ENCODE assay signal across 1 cellular context in the genomic region with DNA sequence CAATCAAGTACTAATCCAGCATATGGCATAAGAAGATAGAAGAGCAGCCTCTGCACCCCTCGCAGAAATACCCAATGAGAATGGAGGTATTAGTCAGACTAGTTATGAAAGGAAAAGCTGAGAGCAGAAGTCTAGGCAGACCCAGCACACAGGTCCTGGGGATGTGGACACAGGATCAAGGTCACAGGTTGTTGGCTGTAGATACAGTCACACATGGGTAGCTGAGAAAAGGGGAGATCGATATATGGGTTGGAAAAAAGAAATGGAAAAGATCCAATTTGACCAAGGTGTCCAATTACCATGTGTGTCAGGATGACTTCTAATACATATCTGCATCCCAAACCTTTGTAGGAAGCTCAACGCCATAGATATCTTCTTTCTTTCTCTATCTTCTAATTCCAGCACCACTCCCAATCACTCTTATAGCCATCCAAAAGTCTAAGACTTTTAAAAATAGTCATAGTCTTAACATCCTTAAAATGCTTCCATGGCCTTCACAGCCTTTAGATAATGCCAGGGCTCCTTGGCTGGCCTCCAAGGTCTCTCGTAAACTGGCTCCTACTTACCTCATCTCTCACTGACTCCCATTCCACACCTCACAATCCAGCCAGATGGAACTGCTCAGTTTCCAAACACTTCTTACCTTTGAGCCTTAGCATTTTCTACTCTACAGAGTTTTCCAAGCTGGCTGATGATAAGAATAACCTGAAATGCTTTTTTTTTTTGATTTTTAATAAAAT.
A peak's percentile ranks its signal among the peaks of the same experiment; 100 is the strongest.
TF ChIP-seq lines count a peak whose summit lies in the region.

No MANE protein-coding gene starts in this region.

TF ChIP-seq in HepG2, 621 proteins besides CTCF, POLR2A, EP300 and RAD21 (continued from another document and continues in another):
- TF ChIP-seq, protein P1, sequence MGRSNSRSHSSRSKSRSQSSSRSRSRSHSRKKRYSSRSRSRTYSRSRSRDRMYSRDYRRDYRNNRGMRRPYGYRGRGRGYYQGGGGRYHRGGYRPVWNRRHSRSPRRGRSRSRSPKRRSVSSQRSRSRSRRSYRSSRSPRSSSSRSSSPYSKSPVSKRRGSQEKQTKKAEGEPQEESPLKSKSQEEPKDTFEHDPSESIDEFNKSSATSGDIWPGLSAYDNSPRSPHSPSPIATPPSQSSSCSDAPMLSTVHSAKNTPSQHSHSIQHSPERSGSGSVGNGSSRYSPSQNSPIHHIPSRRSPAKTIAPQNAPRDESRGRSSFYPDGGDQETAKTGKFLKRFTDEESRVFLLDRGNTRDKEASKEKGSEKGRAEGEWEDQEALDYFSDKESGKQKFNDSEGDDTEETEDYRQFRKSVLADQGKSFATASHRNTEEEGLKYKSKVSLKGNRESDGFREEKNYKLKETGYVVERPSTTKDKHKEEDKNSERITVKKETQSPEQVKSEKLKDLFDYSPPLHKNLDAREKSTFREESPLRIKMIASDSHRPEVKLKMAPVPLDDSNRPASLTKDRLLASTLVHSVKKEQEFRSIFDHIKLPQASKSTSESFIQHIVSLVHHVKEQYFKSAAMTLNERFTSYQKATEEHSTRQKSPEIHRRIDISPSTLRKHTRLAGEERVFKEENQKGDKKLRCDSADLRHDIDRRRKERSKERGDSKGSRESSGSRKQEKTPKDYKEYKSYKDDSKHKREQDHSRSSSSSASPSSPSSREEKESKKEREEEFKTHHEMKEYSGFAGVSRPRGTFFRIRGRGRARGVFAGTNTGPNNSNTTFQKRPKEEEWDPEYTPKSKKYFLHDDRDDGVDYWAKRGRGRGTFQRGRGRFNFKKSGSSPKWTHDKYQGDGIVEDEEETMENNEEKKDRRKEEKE (IDR thresholded peaks at IDR 0.05) = no peak
- no peak for TF ChIP-seq HOXA7 (CRISPR knock-in tag; IDR thresholded peaks at IDR 0.05)
- TF ChIP-seq HNF4A (CRISPR knock-in tag; IDR thresholded peaks at IDR 0.05) = peak; percentile 67
- no peak for TF ChIP-seq FOXM1 (CRISPR knock-in tag; IDR thresholded peaks at IDR 0.05)
- TF ChIP-seq DPF2 (CRISPR knock-in tag; IDR thresholded peaks at IDR 0.05; ENCODE audit: borderline replicate concordance, low read depth) = no peak
- TF ChIP-seq, protein P2, sequence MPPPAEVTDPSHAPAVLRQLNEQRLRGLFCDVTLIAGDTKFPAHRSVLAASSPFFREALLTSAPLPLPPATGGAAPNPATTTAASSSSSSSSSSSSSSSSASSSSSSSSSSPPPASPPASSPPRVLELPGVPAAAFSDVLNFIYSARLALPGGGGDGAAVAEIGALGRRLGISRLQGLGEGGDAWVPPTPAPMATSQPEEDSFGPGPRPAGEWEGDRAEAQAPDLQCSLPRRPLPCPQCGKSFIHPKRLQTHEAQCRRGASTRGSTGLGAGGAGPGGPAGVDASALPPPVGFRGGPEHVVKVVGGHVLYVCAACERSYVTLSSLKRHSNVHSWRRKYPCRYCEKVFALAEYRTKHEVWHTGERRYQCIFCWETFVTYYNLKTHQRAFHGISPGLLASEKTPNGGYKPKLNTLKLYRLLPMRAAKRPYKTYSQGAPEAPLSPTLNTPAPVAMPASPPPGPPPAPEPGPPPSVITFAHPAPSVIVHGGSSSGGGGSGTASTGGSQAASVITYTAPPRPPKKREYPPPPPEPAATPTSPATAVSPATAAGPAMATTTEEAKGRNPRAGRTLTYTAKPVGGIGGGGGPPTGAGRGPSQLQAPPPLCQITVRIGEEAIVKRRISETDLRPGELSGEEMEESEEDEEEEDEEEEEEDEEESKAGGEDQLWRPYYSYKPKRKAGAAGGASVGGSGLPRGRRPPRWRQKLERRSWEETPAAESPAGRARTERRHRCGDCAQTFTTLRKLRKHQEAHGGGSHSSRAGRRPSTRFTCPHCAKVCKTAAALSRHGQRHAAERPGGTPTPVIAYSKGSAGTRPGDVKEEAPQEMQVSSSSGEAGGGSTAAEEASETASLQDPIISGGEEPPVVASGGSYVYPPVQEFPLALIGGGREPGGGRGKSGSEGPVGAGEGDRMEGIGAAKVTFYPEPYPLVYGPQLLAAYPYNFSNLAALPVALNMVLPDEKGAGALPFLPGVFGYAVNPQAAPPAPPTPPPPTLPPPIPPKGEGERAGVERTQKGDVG (CRISPR knock-in tag; IDR thresholded peaks at IDR 0.05; ENCODE audit: borderline replicate concordance) = no peak
- TF ChIP-seq, protein P3, sequence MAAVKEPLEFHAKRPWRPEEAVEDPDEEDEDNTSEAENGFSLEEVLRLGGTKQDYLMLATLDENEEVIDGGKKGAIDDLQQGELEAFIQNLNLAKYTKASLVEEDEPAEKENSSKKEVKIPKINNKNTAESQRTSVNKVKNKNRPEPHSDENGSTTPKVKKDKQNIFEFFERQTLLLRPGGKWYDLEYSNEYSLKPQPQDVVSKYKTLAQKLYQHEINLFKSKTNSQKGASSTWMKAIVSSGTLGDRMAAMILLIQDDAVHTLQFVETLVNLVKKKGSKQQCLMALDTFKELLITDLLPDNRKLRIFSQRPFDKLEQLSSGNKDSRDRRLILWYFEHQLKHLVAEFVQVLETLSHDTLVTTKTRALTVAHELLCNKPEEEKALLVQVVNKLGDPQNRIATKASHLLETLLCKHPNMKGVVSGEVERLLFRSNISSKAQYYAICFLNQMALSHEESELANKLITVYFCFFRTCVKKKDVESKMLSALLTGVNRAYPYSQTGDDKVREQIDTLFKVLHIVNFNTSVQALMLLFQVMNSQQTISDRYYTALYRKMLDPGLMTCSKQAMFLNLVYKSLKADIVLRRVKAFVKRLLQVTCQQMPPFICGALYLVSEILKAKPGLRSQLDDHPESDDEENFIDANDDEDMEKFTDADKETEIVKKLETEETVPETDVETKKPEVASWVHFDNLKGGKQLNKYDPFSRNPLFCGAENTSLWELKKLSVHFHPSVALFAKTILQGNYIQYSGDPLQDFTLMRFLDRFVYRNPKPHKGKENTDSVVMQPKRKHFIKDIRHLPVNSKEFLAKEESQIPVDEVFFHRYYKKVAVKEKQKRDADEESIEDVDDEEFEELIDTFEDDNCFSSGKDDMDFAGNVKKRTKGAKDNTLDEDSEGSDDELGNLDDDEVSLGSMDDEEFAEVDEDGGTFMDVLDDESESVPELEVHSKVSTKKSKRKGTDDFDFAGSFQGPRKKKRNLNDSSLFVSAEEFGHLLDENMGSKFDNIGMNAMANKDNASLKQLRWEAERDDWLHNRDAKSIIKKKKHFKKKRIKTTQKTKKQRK (IDR thresholded peaks at IDR 0.05; ENCODE audit: low read length) = no peak
- TF ChIP-seq, protein P4, sequence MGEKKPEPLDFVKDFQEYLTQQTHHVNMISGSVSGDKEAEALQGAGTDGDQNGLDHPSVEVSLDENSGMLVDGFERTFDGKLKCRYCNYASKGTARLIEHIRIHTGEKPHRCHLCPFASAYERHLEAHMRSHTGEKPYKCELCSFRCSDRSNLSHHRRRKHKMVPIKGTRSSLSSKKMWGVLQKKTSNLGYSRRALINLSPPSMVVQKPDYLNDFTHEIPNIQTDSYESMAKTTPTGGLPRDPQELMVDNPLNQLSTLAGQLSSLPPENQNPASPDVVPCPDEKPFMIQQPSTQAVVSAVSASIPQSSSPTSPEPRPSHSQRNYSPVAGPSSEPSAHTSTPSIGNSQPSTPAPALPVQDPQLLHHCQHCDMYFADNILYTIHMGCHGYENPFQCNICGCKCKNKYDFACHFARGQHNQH (CRISPR knock-in tag; IDR thresholded peaks at IDR 0.05) = 0 out of 2 replicates have a peak, but pooled peaks have one; percentile 36
- TF ChIP-seq, protein P5, sequence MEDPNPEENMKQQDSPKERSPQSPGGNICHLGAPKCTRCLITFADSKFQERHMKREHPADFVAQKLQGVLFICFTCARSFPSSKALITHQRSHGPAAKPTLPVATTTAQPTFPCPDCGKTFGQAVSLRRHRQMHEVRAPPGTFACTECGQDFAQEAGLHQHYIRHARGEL (CRISPR knock-in tag; IDR thresholded peaks at IDR 0.05) = no peak
- TF ChIP-seq ZNF619 (CRISPR knock-in tag; IDR thresholded peaks at IDR 0.05) = no peak
- no peak for TF ChIP-seq GTF2F1 (IDR thresholded peaks at IDR 0.05; ENCODE audit: low read length)
- TF ChIP-seq TEAD3 (CRISPR knock-in tag; optimal IDR thresholded peaks at IDR 0.05; ENCODE audit: borderline replicate concordance) = no peak
- TF ChIP-seq ZNF672 (CRISPR knock-in tag; IDR thresholded peaks at IDR 0.05) = no peak
- no peak; the same call in 1 of the 2 replicates for TF ChIP-seq REPIN1 (CRISPR knock-in tag; IDR thresholded peaks at IDR 0.05; ENCODE audit: borderline replicate concordance, low read depth)
- TF ChIP-seq SMARCE1 (IDR thresholded peaks at IDR 0.05; ENCODE audit: borderline replicate concordance) = no peak
- no peak for TF ChIP-seq RFX5 (IDR thresholded peaks at IDR 0.05; ENCODE audit: low read depth, low read length)
- TF ChIP-seq, protein P6, sequence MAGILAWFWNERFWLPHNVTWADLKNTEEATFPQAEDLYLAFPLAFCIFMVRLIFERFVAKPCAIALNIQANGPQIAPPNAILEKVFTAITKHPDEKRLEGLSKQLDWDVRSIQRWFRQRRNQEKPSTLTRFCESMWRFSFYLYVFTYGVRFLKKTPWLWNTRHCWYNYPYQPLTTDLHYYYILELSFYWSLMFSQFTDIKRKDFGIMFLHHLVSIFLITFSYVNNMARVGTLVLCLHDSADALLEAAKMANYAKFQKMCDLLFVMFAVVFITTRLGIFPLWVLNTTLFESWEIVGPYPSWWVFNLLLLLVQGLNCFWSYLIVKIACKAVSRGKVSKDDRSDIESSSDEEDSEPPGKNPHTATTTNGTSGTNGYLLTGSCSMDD (CRISPR knock-in tag; IDR thresholded peaks at IDR 0.05) = no peak
- TF ChIP-seq KLF16 (CRISPR knock-in tag; IDR thresholded peaks at IDR 0.05) = no peak
- TF ChIP-seq ZMYM4 (CRISPR knock-in tag; IDR thresholded peaks at IDR 0.05) = peak; percentile 35; the same call in 1 of the 2 replicates
- TF ChIP-seq RXRA (CRISPR knock-in tag; IDR thresholded peaks at IDR 0.05) = no peak
- peak; percentile 43; the same call in 1 of the 2 replicates for TF ChIP-seq FOSL2 (CRISPR knock-in tag; IDR thresholded peaks at IDR 0.05)
- TF ChIP-seq FOXK1 (CRISPR knock-in tag; IDR thresholded peaks at IDR 0.05; ENCODE audit: borderline replicate concordance, low read depth) = no peak
- TF ChIP-seq, protein P7, sequence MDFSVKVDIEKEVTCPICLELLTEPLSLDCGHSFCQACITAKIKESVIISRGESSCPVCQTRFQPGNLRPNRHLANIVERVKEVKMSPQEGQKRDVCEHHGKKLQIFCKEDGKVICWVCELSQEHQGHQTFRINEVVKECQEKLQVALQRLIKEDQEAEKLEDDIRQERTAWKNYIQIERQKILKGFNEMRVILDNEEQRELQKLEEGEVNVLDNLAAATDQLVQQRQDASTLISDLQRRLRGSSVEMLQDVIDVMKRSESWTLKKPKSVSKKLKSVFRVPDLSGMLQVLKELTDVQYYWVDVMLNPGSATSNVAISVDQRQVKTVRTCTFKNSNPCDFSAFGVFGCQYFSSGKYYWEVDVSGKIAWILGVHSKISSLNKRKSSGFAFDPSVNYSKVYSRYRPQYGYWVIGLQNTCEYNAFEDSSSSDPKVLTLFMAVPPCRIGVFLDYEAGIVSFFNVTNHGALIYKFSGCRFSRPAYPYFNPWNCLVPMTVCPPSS (IDR thresholded peaks at IDR 0.05) = no peak
- no peak for TF ChIP-seq TBX2 (CRISPR knock-in tag; IDR thresholded peaks at IDR 0.05; ENCODE audit: borderline replicate concordance)
- TF ChIP-seq ZNF556 (CRISPR knock-in tag; IDR thresholded peaks at IDR 0.05; ENCODE audit: borderline replicate concordance) = no peak
- no peak for TF ChIP-seq ZKSCAN8 (CRISPR knock-in tag; IDR thresholded peaks at IDR 0.05; ENCODE audit: borderline replicate concordance)
- TF ChIP-seq, protein P8, sequence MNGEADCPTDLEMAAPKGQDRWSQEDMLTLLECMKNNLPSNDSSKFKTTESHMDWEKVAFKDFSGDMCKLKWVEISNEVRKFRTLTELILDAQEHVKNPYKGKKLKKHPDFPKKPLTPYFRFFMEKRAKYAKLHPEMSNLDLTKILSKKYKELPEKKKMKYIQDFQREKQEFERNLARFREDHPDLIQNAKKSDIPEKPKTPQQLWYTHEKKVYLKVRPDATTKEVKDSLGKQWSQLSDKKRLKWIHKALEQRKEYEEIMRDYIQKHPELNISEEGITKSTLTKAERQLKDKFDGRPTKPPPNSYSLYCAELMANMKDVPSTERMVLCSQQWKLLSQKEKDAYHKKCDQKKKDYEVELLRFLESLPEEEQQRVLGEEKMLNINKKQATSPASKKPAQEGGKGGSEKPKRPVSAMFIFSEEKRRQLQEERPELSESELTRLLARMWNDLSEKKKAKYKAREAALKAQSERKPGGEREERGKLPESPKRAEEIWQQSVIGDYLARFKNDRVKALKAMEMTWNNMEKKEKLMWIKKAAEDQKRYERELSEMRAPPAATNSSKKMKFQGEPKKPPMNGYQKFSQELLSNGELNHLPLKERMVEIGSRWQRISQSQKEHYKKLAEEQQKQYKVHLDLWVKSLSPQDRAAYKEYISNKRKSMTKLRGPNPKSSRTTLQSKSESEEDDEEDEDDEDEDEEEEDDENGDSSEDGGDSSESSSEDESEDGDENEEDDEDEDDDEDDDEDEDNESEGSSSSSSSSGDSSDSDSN (CRISPR knock-in tag; IDR thresholded peaks at IDR 0.05) = no peak
- no peak for TF ChIP-seq ZNF326 (CRISPR knock-in tag; IDR thresholded peaks at IDR 0.05; ENCODE audit: borderline replicate concordance)
- TF ChIP-seq ZNF333 (CRISPR knock-in tag; IDR thresholded peaks at IDR 0.05; ENCODE audit: borderline replicate concordance) = no peak
- TF ChIP-seq ZNF510 (CRISPR knock-in tag; IDR thresholded peaks at IDR 0.05; ENCODE audit: low read depth) = no peak
- TF ChIP-seq KLF15 (CRISPR knock-in tag; IDR thresholded peaks at IDR 0.05; ENCODE audit: borderline replicate concordance) = no peak
- TF ChIP-seq, protein P9, sequence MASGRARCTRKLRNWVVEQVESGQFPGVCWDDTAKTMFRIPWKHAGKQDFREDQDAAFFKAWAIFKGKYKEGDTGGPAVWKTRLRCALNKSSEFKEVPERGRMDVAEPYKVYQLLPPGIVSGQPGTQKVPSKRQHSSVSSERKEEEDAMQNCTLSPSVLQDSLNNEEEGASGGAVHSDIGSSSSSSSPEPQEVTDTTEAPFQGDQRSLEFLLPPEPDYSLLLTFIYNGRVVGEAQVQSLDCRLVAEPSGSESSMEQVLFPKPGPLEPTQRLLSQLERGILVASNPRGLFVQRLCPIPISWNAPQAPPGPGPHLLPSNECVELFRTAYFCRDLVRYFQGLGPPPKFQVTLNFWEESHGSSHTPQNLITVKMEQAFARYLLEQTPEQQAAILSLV (CRISPR knock-in tag; IDR thresholded peaks at IDR 0.05; ENCODE audit: borderline replicate concordance) = no peak
- no peak for TF ChIP-seq ZBTB8A (CRISPR knock-in tag; IDR thresholded peaks at IDR 0.05; ENCODE audit: borderline replicate concordance, low read depth)
- TF ChIP-seq TEAD2 (CRISPR knock-in tag; IDR thresholded peaks at IDR 0.05) = no peak
- TF ChIP-seq ZNF432 (CRISPR knock-in tag; IDR thresholded peaks at IDR 0.05; ENCODE audit: borderline replicate concordance) = no peak
- no peak for TF ChIP-seq ATM (IDR thresholded peaks at IDR 0.05; ENCODE audit: borderline replicate concordance)
- no peak for TF ChIP-seq NAIF1 (CRISPR knock-in tag; IDR thresholded peaks at IDR 0.05; ENCODE audit: borderline replicate concordance)
- TF ChIP-seq, protein P10, sequence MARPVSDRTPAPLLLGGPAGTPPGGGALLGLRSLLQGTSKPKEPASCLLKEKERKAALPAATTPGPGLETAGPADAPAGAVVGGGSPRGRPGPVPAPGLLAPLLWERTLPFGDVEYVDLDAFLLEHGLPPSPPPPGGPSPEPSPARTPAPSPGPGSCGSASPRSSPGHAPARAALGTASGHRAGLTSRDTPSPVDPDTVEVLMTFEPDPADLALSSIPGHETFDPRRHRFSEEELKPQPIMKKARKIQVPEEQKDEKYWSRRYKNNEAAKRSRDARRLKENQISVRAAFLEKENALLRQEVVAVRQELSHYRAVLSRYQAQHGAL (CRISPR knock-in tag; IDR thresholded peaks at IDR 0.05; ENCODE audit: not compliant biosample characterization) = no peak
- no peak for TF ChIP-seq MATR3 (CRISPR knock-in tag; IDR thresholded peaks at IDR 0.05)
- no peak for TF ChIP-seq ZNF207 (IDR thresholded peaks at IDR 0.05; ENCODE audit: borderline replicate concordance)
- TF ChIP-seq SAP130 (CRISPR knock-in tag; IDR thresholded peaks at IDR 0.05; ENCODE audit: low read depth) = no peak
- TF ChIP-seq ZNF235 (CRISPR knock-in tag; IDR thresholded peaks at IDR 0.05; ENCODE audit: borderline replicate concordance) = no peak
- no peak for TF ChIP-seq AGO2 (optimal IDR thresholded peaks at IDR 0.05; ENCODE audit: low read depth, low read length)
